ENCODE assay signal across 8 cellular contexts in genomic region chr16:27515874-27516353, GRCh38. TPM values are rescaled to one million over a fixed set of nuclear protein-coding genes. Genes with fewer than 3 reads are reported as not detected.
DNase-seq lines count a peak whose midpoint lies in the region; ATAC-seq and TF ChIP-seq lines count a peak whose summit lies in the region.

No MANE protein-coding gene starts in this region.

- H3K27me3 ChIP-seq in GM23248 (replicated peaks; ENCODE audit: insufficient read depth) (no peaks in the 10 kb centered on the region), ascending aorta (no peaks in the 10 kb centered on the region)

- TF ChIP-seq CTCF in mucosa of descending colon (IDR thresholded peaks at IDR 0.05) (no peak), ascending aorta (IDR thresholded peaks at IDR 0.05) (peak in 1 of 3 experiments; percentile 27)

- no peaks in the 10 kb centered on the region for H3K9me3 ChIP-seq in GM23248 (ENCODE audit: low read depth)
- H3K9me3 ChIP-seq in mucosa of descending colon, result no peaks in the 10 kb centered on the region
- H3K9me3 ChIP-seq in ascending aorta, result no peaks in the 10 kb centered on the region

- H3K9ac ChIP-seq in GM23248, result no peak overlapping the region

- H3K27ac ChIP-seq in GM23248 (no peak overlapping the region), ascending aorta (no peak overlapping the region)

- no peaks in the 10 kb centered on the region for H3K4me1 ChIP-seq in GM23248 (ENCODE audit: insufficient read depth)
- H3K4me1 ChIP-seq in mucosa of descending colon (ENCODE audit: low read depth), result no peaks in the 10 kb centered on the region
- no peaks in the 10 kb centered on the region for H3K4me1 ChIP-seq in ascending aorta

- in situ Hi-C loops in GM23248 (cut with MboI), result no loop called here

- WGBS in GM23248 (ENCODE audit: low coverage in 1 of 2, low lambda C conversion rate in 2 of 2, missing lambda C conversion rate in 2 of 2), 2 experiments, result 90 to 91% methylated on average over 9 of the region's 9 CpGs

- DNase-seq in COLO829 (ENCODE audit: low spot score) (peak; percentile 33), GM23248 (peak; percentile 47), SHP77 treated with DMSO at 0.1 percent for 48 hours (lab: John Stamatoyannopoulos, UW) (peak; percentile 7), dermis blood vessel endothelial cell (peak; percentile 62), mucosa of descending colon (peak in 1 of 3 donors; percentile 23), inferior parietal cortex (ENCODE audit: extremely low spot score) (no peak), ascending aorta (ENCODE audit: low spot score in 2 of 2) (no peak), LoVo (ENCODE audit: low spot score) (no peak)

- H3F3A ChIP-seq in GM23248 (ENCODE audit: insufficient read depth), result no peaks in the 10 kb centered on the region

- intact Hi-C loops in mucosa of descending colon (cut with DNase I, micrococcal nuclease), result no loop called here
- intact Hi-C loops in ascending aorta (cut with DNase I), result no loop called here

- H3K9me2 ChIP-seq in GM23248 (ENCODE audit: insufficient read depth), result no peaks in the 10 kb centered on the region

- no peaks in the 10 kb centered on the region for H3K79me2 ChIP-seq in GM23248 (ENCODE audit: insufficient read depth)

- H3K4me3 ChIP-seq in GM23248 (no peak overlapping the region), mucosa of descending colon (no peak overlapping the region), ascending aorta (no peak overlapping the region)

- no peak overlapping the region for H3K4me2 ChIP-seq in GM23248 (ENCODE audit: unreplicated experiment)

- ATAC-seq in mucosa of descending colon, result peak; percentile 67

- H2AFZ ChIP-seq in GM23248, result no peak overlapping the region

- no peaks in the 10 kb centered on the region for H4K20me1 ChIP-seq in GM23248 (ENCODE audit: insufficient read depth)

- H3K36me3 ChIP-seq in GM23248 (ENCODE audit: low read depth) (peaks cover 6% of the 10 kb centered on the region; the same call in 1 of the 2 replicates), mucosa of descending colon (ENCODE audit: low read depth) (no peaks in the 10 kb centered on the region), ascending aorta (peaks cover 33 to 74% of the 10 kb centered on the region in 2 donors)

RNA-seq across cellular contexts. Expression of gene GTF3C1, which starts 33.8 kb away (rescaled TPM):
- 52.1 and 65.5 TPM in 2 replicates for total RNA-seq in GM23248 (2014; rRNA removed; shearing (Covaris generic))
- polyA plus RNA-seq in GM23248 (2016; fragmentation: Nextera tagmentation; extraction: Ambion mirVana), result 30.6 and 33.4 TPM in 2 replicates
- total RNA-seq in dermis blood vessel endothelial cell, result 74.4 and 94.2 TPM in 2 replicates
- total RNA-seq in mucosa of descending colon, result 10 to 100 TPM; 47.0 to 58.5 (median 47.7) TPM
- 40.6 TPM for total RNA-seq in ascending aorta

RNA-seq across cellular contexts. Expression of gene KATNIP, which starts 34.0 kb away (rescaled TPM):
- total RNA-seq in GM23248 (2014; rRNA removed; shearing (Covaris generic)), result 6.2 and 8.5 TPM in 2 replicates
- 4.8 and 6.9 TPM in 2 replicates for polyA plus RNA-seq in GM23248 (2016; fragmentation: Nextera tagmentation; extraction: Ambion mirVana)
- total RNA-seq in dermis blood vessel endothelial cell (23.1 and 23.2 TPM in 2 replicates), mucosa of descending colon (10 to 100 TPM; 32.8 to 48.6 (median 33.9) TPM), ascending aorta (6.6 TPM)

Comparison
In these comparisons a context has a peak if more than half of its experiments do, and no peak if none do; other contexts are left out.
1. DNase-seq: peak in COLO829 (single experiment), GM23248 (single experiment), SHP77 treated with DMSO at 0.1 percent for 48 hours (single experiment) and dermis blood vessel endothelial cell (single experiment); none in inferior parietal cortex (single experiment), ascending aorta (0 of 2) and LoVo (single experiment).